ENCODE assay signal across 10 cellular contexts in genomic region chr11:86798988-86799387, GRCh38. TPM values are rescaled to one million over a fixed set of nuclear protein-coding genes. Genes with fewer than 3 reads are reported as not detected.
DNase-seq lines count a peak whose midpoint lies in the region; ATAC-seq and TF ChIP-seq lines count a peak whose summit lies in the region.
"Had no signal": no experiment of that assay in that cellular context is flagged by ENCODE, and none has a peak within 500 bp of the region (broad histone marks: within the 10 kb centered on the region; RNA-seq: fewer than 3 reads in every experiment).

No MANE protein-coding gene starts in this region.

- DNase-seq in AG10803 (ENCODE audit: low read depth) (peak; percentile 70), RPMI7951 (ENCODE audit: low read depth) (peak; percentile 71), fibroblast of gingiva (ENCODE audit: low read depth) (peak; percentile 87), osteoblast (ENCODE audit: insufficient read length, low spot score, missing footprints) (no peak), NCI-H526 treated with DMSO at 0.1 percent for 48 hours (lab: John Stamatoyannopoulos, UW) (no peak), HuH-7.5 (ENCODE audit: low spot score) (no peak)
- DNase-seq: cerebellar nuclear complex had no signal

- no peak overlapping the region for H3K4me3 ChIP-seq in AG10803 (ENCODE audit: low read length)
- H3K4me3 ChIP-seq in osteoblast (ENCODE audit: insufficient read depth, low read length): no peak overlapping the region
- H3K4me3 ChIP-seq: K562 had no signal

- H3K36me3 ChIP-seq in osteoblast (ENCODE audit: insufficient read depth, low read length): no peaks in the 10 kb centered on the region

- peak overlapping the region; percentile 73 for H2AFZ ChIP-seq in osteoblast (ENCODE audit: low read length)

- peaks cover 35% of the 10 kb centered on the region for H3K79me2 ChIP-seq in osteoblast (ENCODE audit: insufficient read depth, low read length)

- no peak for ATAC-seq in HG02642 (IDR thresholded peaks at IDR 0.05; ENCODE audit: poor library complexity, unreplicated experiment)
- ATAC-seq in GM21619 (IDR thresholded peaks at IDR 0.05; ENCODE audit: unreplicated experiment): no peak
- ATAC-seq: K562 had no signal

- H3K9me3 ChIP-seq in osteoblast (ENCODE audit: low read depth, low read length): no peaks in the 10 kb centered on the region

- peak overlapping the region; percentile 3 for H3K4me2 ChIP-seq in osteoblast (ENCODE audit: insufficient read depth, low read length)

- no peak for TF ChIP-seq CTCF in AG10803 (conservative IDR thresholded peaks at IDR 0.05; ENCODE audit: low read length)
- TF ChIP-seq CTCF in osteoblast (IDR thresholded peaks at IDR 0.05; ENCODE audit: extremely low read depth, low read depth, low read length): no peak

- peak overlapping the region; percentile 70 for H3K27ac ChIP-seq in osteoblast (ENCODE audit: low read depth, low read length)

- peaks cover 14% of the 10 kb centered on the region for H4K20me1 ChIP-seq in osteoblast (ENCODE audit: insufficient read depth, low read length)

- no peaks in the 10 kb centered on the region for H3K27me3 ChIP-seq in osteoblast (ENCODE audit: insufficient read depth, low read length)

- H3K4me1 ChIP-seq in osteoblast (ENCODE audit: insufficient read depth, low read length): peaks cover 40% of the 10 kb centered on the region

RNA-seq across cellular contexts. Expression of gene PRSS23, which starts 1.4 kb away (rescaled TPM):
- 133 and 144 TPM in 2 replicates for total RNA-seq in RPMI7951 (2014; rRNA removed; shearing (Covaris generic))
- 826 and 895 TPM in 2 replicates for total RNA-seq in osteoblast

Comparison
In these comparisons a context has a peak if more than half of its experiments do, and no peak if none do; other contexts are left out.
1. DNase-seq: peak in AG10803 (single experiment), RPMI7951 (single experiment) and fibroblast of gingiva (single experiment); none in osteoblast (single experiment), NCI-H526 treated with DMSO at 0.1 percent for 48 hours (single experiment) and HuH-7.5 (single experiment).